1 cellular context compared by ENCODE assay signal in genomic region chr1:5886541-5887435, GRCh38.
TF ChIP-seq lines count a peak whose summit lies in the region.

No MANE protein-coding gene starts in this region.

TF ChIP-seq in WTC11, 78 proteins besides CTCF, POLR2A, EP300 and RAD21 (continued from another document):
- TF ChIP-seq AFF4 (CRISPR knock-in tag; IDR thresholded peaks at IDR 0.05; ENCODE audit: borderline replicate concordance) = no peak
- no peak for TF ChIP-seq TEAD1 (CRISPR knock-in tag; IDR thresholded peaks at IDR 0.05)
- TF ChIP-seq NFE2L1 (CRISPR knock-in tag; IDR thresholded peaks at IDR 0.05) = no peak
- no peak for TF ChIP-seq ARID4B (CRISPR knock-in tag; IDR thresholded peaks at IDR 0.05; ENCODE audit: borderline replicate concordance)
- no peak for TF ChIP-seq ESRRA (CRISPR knock-in tag; IDR thresholded peaks at IDR 0.05; ENCODE audit: borderline replicate concordance)
- TF ChIP-seq FOXP4 (CRISPR knock-in tag; IDR thresholded peaks at IDR 0.05) = no peak
- no peak for TF ChIP-seq PRDM15 (CRISPR knock-in tag; IDR thresholded peaks at IDR 0.05)
- no peak for TF ChIP-seq ZBTB21 (CRISPR knock-in tag; IDR thresholded peaks at IDR 0.05; ENCODE audit: borderline replicate concordance)
- no peak for TF ChIP-seq STAT6 (CRISPR knock-in tag; conservative IDR thresholded peaks at IDR 0.05; ENCODE audit: low read depth)
- no peak for TF ChIP-seq JAZF1 (CRISPR knock-in tag; IDR thresholded peaks at IDR 0.05)
- no peak for TF ChIP-seq JUN (CRISPR knock-in tag; IDR thresholded peaks at IDR 0.05)
